19 cellular contexts compared by ENCODE assay signal in the genomic region with DNA sequence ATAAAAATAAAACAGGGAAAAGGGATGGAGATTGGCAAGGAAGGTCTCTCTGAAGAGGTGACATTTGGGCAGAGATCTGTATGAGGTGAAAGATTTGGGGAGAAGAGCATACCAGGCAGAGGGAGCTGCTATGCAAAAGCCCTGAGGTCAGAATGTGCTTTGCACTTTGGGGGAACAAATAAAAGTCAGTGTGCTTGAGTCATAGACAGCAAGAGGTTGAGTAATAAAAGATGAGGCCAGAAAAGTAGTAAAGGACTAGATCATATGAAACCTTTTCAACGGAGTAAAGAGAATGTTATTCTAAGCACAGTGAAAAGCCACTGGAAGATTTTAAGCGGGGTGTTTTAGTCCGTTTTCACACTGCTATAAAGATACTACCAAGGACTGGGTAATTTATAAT.
A peak's percentile ranks its signal among the peaks of the same experiment; 100 is the strongest.
DNase-seq lines count a peak whose midpoint lies in the region; FAIRE-seq and TF ChIP-seq lines count a peak whose summit lies in the region.
"Had no signal": no experiment of that assay in that cellular context is flagged by ENCODE, and none has a peak within 500 bp of the region (broad histone marks: within the 10 kb centered on the region; RNA-seq: fewer than 3 reads in every experiment).

No MANE protein-coding gene starts in this region.

- WGBS in suprapubic skin: 77% methylated on average over 3 of the region's 3 CpGs

- CTCF ChIA-PET in MCF 10A (lab: Yijun Ruan, JAX): no interaction called here

- H3K27me3 ChIP-seq in breast epithelium (peaks cover 0 to 41% of the 10 kb centered on the region in 2 donors), suprapubic skin (no peaks in the 10 kb centered on the region)
- H3K27me3 ChIP-seq in effector memory CD4-positive, alpha-beta T cell (replicated peaks; ENCODE audit: control insufficient read depth, insufficient read depth, low read length, poor library complexity, severe bottlenecking): no peaks in the 10 kb centered on the region
- H3K27me3 ChIP-seq: BLaER1 had no signal

- H3K27me3 Mint-ChIP-seq in MCF 10A (ENCODE audit: insufficient read depth, unreplicated experiment): peaks cover 63% of the 10 kb centered on the region

- POLR2A ChIA-PET in MCF 10A (lab: Yijun Ruan, JAX): no interaction called here

- peak overlapping the region; percentile 44 for H3K27ac Mint-ChIP-seq in MCF 10A (ENCODE audit: low read depth, unreplicated experiment)
- H3K27ac Mint-ChIP-seq: CD8-positive, alpha-beta memory T cell had no signal

- intact Hi-C loops in MCF 10A (cut with micrococcal nuclease) (no loop called here), breast epithelium (cut with DNase I; ENCODE audit: low total_unique reads) (no loop called here)

- H3K27ac ChIP-seq in breast epithelium: no peak overlapping the region
- H3K27ac ChIP-seq in effector memory CD4-positive, alpha-beta T cell (ENCODE audit: insufficient read depth, low read length, poor library complexity, severe bottlenecking): no peak overlapping the region
- no peak overlapping the region for H3K27ac ChIP-seq in suprapubic skin
- H3K27ac ChIP-seq: BLaER1, GM23248 had no signal

- FAIRE-seq in GM12892 (lab: Jason Lieb, UNC): no peak
- FAIRE-seq: GM18507, HepG2, HTR-8/SVneo had no signal

- no peak overlapping the region for H3K4me3 Mint-ChIP-seq in MCF 10A (ENCODE audit: unreplicated experiment)
- H3K4me3 Mint-ChIP-seq: CD8-positive, alpha-beta memory T cell had no signal

- peaks cover 7% of the 10 kb centered on the region for H3K4me1 Mint-ChIP-seq in MCF 10A (ENCODE audit: insufficient read depth, unreplicated experiment)
- H3K4me1 Mint-ChIP-seq: CD8-positive, alpha-beta memory T cell had no signal

- H3K4me3 ChIP-seq in breast epithelium (no peak overlapping the region), fibroblast of mammary gland (ENCODE audit: control insufficient read depth, low read depth, low read length) (no peak overlapping the region), suprapubic skin (no peak overlapping the region)
- H3K4me3 ChIP-seq in effector memory CD4-positive, alpha-beta T cell (ENCODE audit: insufficient read depth, low read depth, low read length, poor library complexity, severe bottlenecking): no peak overlapping the region
- H3K4me3 ChIP-seq: BLaER1, GM23248 had no signal

- H3K9me3 ChIP-seq in breast epithelium (no peaks in the 10 kb centered on the region), suprapubic skin (no peaks in the 10 kb centered on the region)
- no peaks in the 10 kb centered on the region for H3K9me3 ChIP-seq in effector memory CD4-positive, alpha-beta T cell (ENCODE audit: control insufficient read depth, low read length)
- H3K9me3 ChIP-seq: BLaER1, Caco-2 had no signal

- DNase-seq in MCF 10A (ENCODE audit: unreplicated experiment): peak; percentile 36
- no peak for DNase-seq in breast epithelium (ENCODE audit: low spot score in 2 of 2)
- peak; percentile 31 for DNase-seq in amniotic epithelial cell (ENCODE audit: low read depth)
- DNase-seq in fibroblast of mammary gland (ENCODE audit: low read depth): peak; percentile 55
- no peak for DNase-seq in stimulated activated CD4-positive, alpha-beta T cell treated with anti-CD3 and anti-CD28 coated beads, Interleukin-4, amount 100 ng/mL, for 24 hours
- DNase-seq in effector memory CD4-positive, alpha-beta T cell: no peak
- no peak for DNase-seq in suprapubic skin (ENCODE audit: low spot score in 2 of 2)
- no peak for DNase-seq in GM12892 (ENCODE audit: insufficient read length)
- DNase-seq: 8988T; AML-193; Caco-2; CD8-positive, alpha-beta memory T cell; DND-41; GM23248; H7 had no signal

- no peaks in the 10 kb centered on the region for H3K9me3 Mint-ChIP-seq in MCF 10A (ENCODE audit: unreplicated experiment)

- no peaks in the 10 kb centered on the region for H3K36me3 ChIP-seq in breast epithelium
- no peaks in the 10 kb centered on the region for H3K36me3 ChIP-seq in effector memory CD4-positive, alpha-beta T cell (ENCODE audit: control insufficient read depth, insufficient read depth, low read length)
- no peaks in the 10 kb centered on the region for H3K36me3 ChIP-seq in suprapubic skin
- H3K36me3 ChIP-seq: BLaER1 had no signal

- H3K36me3 Mint-ChIP-seq in MCF 10A (ENCODE audit: insufficient read depth, unreplicated experiment): peaks cover 6% of the 10 kb centered on the region
- H3K36me3 Mint-ChIP-seq: CD8-positive, alpha-beta memory T cell had no signal

- TF ChIP-seq POLR2A in breast epithelium (IDR thresholded peaks at IDR 0.05): no peak
- no peak for TF ChIP-seq POLR2A in suprapubic skin (IDR thresholded peaks at IDR 0.05)
- no peak for TF ChIP-seq POLR2A in GM12892 (IDR thresholded peaks at IDR 0.05; ENCODE audit: low read depth, low read length)

- no TSS peak for BruUV-seq in MCF 10A (replicated peaks; lab: Mats Ljungman, UMichigan)

- H3K4me1 ChIP-seq in breast epithelium (no peaks in the 10 kb centered on the region), suprapubic skin (no peaks in the 10 kb centered on the region)
- H3K4me1 ChIP-seq in effector memory CD4-positive, alpha-beta T cell (ENCODE audit: control insufficient read depth, insufficient read depth, low read length, poor library complexity, severe bottlenecking): no peaks in the 10 kb centered on the region
- H3K4me1 ChIP-seq: BLaER1, Caco-2 had no signal

- TF ChIP-seq EP300 in suprapubic skin (IDR thresholded peaks at IDR 0.05): no peak

- TF ChIP-seq CTCF in MCF 10A (IDR thresholded peaks at IDR 0.05; ENCODE audit: unreplicated experiment) (no peak), breast epithelium (IDR thresholded peaks at IDR 0.05) (no peak), fibroblast of mammary gland (conservative IDR thresholded peaks at IDR 0.05; ENCODE audit: control insufficient read depth, insufficient read depth, low read depth, low read length) (no peak), suprapubic skin (IDR thresholded peaks at IDR 0.05) (no peak)

Comparison
In these comparisons a context has a peak if more than half of its experiments do, and no peak if none do; other contexts are left out.
1. DNase-seq: peak in MCF 10A (single experiment), amniotic epithelial cell (single experiment) and fibroblast of mammary gland (single experiment); none in breast epithelium (0 of 2), stimulated activated CD4-positive, alpha-beta T cell treated with anti-CD3 and anti-CD28 coated beads, Interleukin-4, amount 100 ng/mL, for 24 hours (single experiment), effector memory CD4-positive, alpha-beta T cell (0 of 3), suprapubic skin (0 of 2) and GM12892 (single experiment).